In the genomic region with DNA sequence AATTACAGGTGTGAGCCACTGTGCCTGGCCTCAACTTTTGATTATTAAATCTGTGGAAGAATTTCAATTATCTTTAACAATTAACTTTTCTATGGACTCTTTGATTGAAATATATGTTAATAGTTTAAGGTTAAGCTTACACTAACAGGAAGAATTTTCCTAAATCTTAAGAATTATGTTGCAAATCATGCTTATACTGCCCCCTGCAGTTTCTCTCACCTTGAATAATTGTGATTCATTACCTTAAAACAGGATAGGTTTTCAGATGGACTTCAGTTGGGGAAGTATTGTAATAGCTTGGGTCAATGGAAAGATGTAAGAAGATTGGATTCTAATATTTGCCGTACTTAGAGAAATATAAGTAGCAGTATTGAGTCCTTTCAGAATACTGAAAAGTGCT, we compare ENCODE assay signal across 7 cellular contexts.
A peak's percentile ranks its signal among the peaks of the same experiment; 100 is the strongest.
DNase-seq lines count a peak whose midpoint lies in the region; ATAC-seq and TF ChIP-seq lines count a peak whose summit lies in the region.
"Not testable (repeated sequence)": the region's sequence is repeated elsewhere in the genome, so short reads cannot be mapped to it uniquely, and the experiment has no call there.

No MANE protein-coding gene starts in this region.

- H3K27me3 ChIP-seq in CD8-positive, alpha-beta T cell (ENCODE audit: insufficient read depth, low read length); HCT116 (ENCODE audit: insufficient read depth, low read length); gastroesophageal sphincter: not testable (repeated sequence)

- not testable (repeated sequence) for TF ChIP-seq EP300 in gastroesophageal sphincter (IDR thresholded peaks at IDR 0.05)

- POLR2A ChIA-PET in CD8-positive, alpha-beta T cell (lab: Charles Lee); HCT116 (lab: Charles Lee); activated CD4-positive, alpha-beta T cell treated with anti-CD3 and anti-CD28 coated beads, Interleukin-2, amount 10 ng/mL, durations not matched to agents 7 days and 5 days (lab: Charles Lee): not testable (repeated sequence)

- not testable (repeated sequence) for H3K36me3 ChIP-seq in CD8-positive, alpha-beta T cell (ENCODE audit: insufficient read depth, low read length); HCT116 (ENCODE audit: control insufficient read depth in 1 of 2, insufficient read depth in 2 of 2, low read length in 2 of 2); gastroesophageal sphincter

- H3K27me3 Mint-ChIP-seq in CD8-positive, alpha-beta T cell (ENCODE audit: low read depth), result peaks cover 25% of the 10 kb centered on the region
- peaks cover 42% of the 10 kb centered on the region for H3K27me3 Mint-ChIP-seq in activated CD4-positive, alpha-beta T cell treated with anti-CD3 and anti-CD28 coated beads, Interleukin-2, amount 10 ng/mL, durations not matched to agents 7 days and 5 days
- peaks cover 19% of the 10 kb centered on the region for H3K27me3 Mint-ChIP-seq in chondrocyte (ENCODE audit: low read depth)

- H4K20me1 ChIP-seq in HCT116 (ENCODE audit: insufficient read depth), result not testable (repeated sequence)

- not testable (repeated sequence) for H3K27ac ChIP-seq in CD8-positive, alpha-beta T cell (ENCODE audit: low read depth, low read length); HCT116 (ENCODE audit: low read depth, low read length); gastroesophageal sphincter

- not testable (repeated sequence) for H3K9me3 ChIP-seq in CD8-positive, alpha-beta T cell (ENCODE audit: low read length); HCT116 (ENCODE audit: control insufficient read depth in 1 of 2, insufficient read depth in 1 of 2, low read depth in 1 of 2, low read length in 2 of 2); gastroesophageal sphincter

- not testable (repeated sequence) for DNase-seq in CD8-positive, alpha-beta T cell; HCT116 (ENCODE audit: low read depth, low spot score); chondrocyte (ENCODE audit: low spot score)
- DNase-seq in NCI-H2196 (lab: John Stamatoyannopoulos, UW; ENCODE audit: unreplicated experiment), result peak; percentile 3
- peak; percentile 33 for DNase-seq in activated CD4-positive, alpha-beta T cell treated with anti-CD3 and anti-CD28 coated beads, Interleukin-2, amount 10 ng/mL, durations not matched to agents 7 days and 5 days
- DNase-seq in myocyte (ENCODE audit: low read depth), result peak; percentile 0

- peak; percentile 22; the same call in 1 of the 2 replicates for TF ChIP-seq RAD21 in HCT116 (IDR thresholded peaks at IDR 0.05; ENCODE audit: low read depth)

- not testable (repeated sequence) for H3K4me2 ChIP-seq in HCT116 (ENCODE audit: low read length)

- H3K79me2 ChIP-seq in HCT116 (ENCODE audit: insufficient read depth, low read length), result not testable (repeated sequence)

- WGBS in gastroesophageal sphincter (ENCODE audit: low coverage in 1 of 2), 2 donors, result 59 to 75% methylated on average over 1 of the region's 1 CpG

- H3K4me1 ChIP-seq in CD8-positive, alpha-beta T cell (ENCODE audit: insufficient read depth, low read length); HCT116 (ENCODE audit: control insufficient read depth in 1 of 2, insufficient read depth in 2 of 2, low read length in 2 of 2); gastroesophageal sphincter: not testable (repeated sequence)

- not testable (repeated sequence) for BruUV-seq in HCT116 (replicated peaks; lab: Mats Ljungman, UMichigan)

- not testable (repeated sequence) for TF ChIP-seq POLR2A in HCT116 (IDR thresholded peaks at IDR 0.05; ENCODE audit: borderline replicate concordance, extremely low read depth, insufficient read depth, insufficient read length); gastroesophageal sphincter (IDR thresholded peaks at IDR 0.05)

- not testable (repeated sequence) for ATAC-seq in CD8-positive, alpha-beta T cell; gastroesophageal sphincter
- peak; percentile 52; the same call in 1 of the 2 replicates for ATAC-seq in HCT116

- not testable (repeated sequence) for H3K4me1 Mint-ChIP-seq in CD8-positive, alpha-beta T cell (ENCODE audit: low read depth); activated CD4-positive, alpha-beta T cell treated with anti-CD3 and anti-CD28 coated beads, Interleukin-2, amount 10 ng/mL, durations not matched to agents 7 days and 5 days; chondrocyte (ENCODE audit: low read depth)

- H3K9me3 Mint-ChIP-seq in CD8-positive, alpha-beta T cell; activated CD4-positive, alpha-beta T cell treated with anti-CD3 and anti-CD28 coated beads, Interleukin-2, amount 10 ng/mL, durations not matched to agents 7 days and 5 days; chondrocyte (ENCODE audit: low read depth): not testable (repeated sequence)

- intact Hi-C loops in CD8-positive, alpha-beta T cell (cut with DNase I, micrococcal nuclease); HCT116 (cut with micrococcal nuclease): not testable (repeated sequence)

- not testable (repeated sequence) for H2AFZ ChIP-seq in HCT116 (ENCODE audit: low read depth, low read length, poor library complexity, severe bottlenecking)

- H3K9me2 ChIP-seq in HCT116 (ENCODE audit: insufficient read depth), result not testable (repeated sequence)

- H3K9ac ChIP-seq in HCT116 (ENCODE audit: low read length), result not testable (repeated sequence)

- CTCF ChIA-PET in CD8-positive, alpha-beta T cell (lab: Charles Lee); HCT116 (lab: Charles Lee); activated CD4-positive, alpha-beta T cell treated with anti-CD3 and anti-CD28 coated beads, Interleukin-2, amount 10 ng/mL, durations not matched to agents 7 days and 5 days (lab: Charles Lee): not testable (repeated sequence)

- H3K36me3 Mint-ChIP-seq in CD8-positive, alpha-beta T cell; activated CD4-positive, alpha-beta T cell treated with anti-CD3 and anti-CD28 coated beads, Interleukin-2, amount 10 ng/mL, durations not matched to agents 7 days and 5 days (ENCODE audit: low read depth); chondrocyte (ENCODE audit: low read depth): not testable (repeated sequence)

- H3K4me3 ChIP-seq in CD8-positive, alpha-beta T cell (ENCODE audit: low read depth, low read length); HCT116 (replicated peaks in 1 of 2; ENCODE audit: low read depth in 1 of 2, low read length in 2 of 2); gastroesophageal sphincter: not testable (repeated sequence)

- not testable (repeated sequence) for H3K27ac Mint-ChIP-seq in CD8-positive, alpha-beta T cell; activated CD4-positive, alpha-beta T cell treated with anti-CD3 and anti-CD28 coated beads, Interleukin-2, amount 10 ng/mL, durations not matched to agents 7 days and 5 days; chondrocyte (ENCODE audit: unreplicated experiment)

- RAD21 ChIA-PET in HCT116 (lab: Charles Lee; ENCODE audit: low non-redundant PET in 1 of 2, low total read pairs in 2 of 2, uncharacterized antibody in 2 of 2, unreplicated experiment in 2 of 2), result not testable (repeated sequence)

- not testable (repeated sequence) for H3K4me3 Mint-ChIP-seq in CD8-positive, alpha-beta T cell; activated CD4-positive, alpha-beta T cell treated with anti-CD3 and anti-CD28 coated beads, Interleukin-2, amount 10 ng/mL, durations not matched to agents 7 days and 5 days; chondrocyte (ENCODE audit: unreplicated experiment)

- peak; percentile 33 for TF ChIP-seq CTCF in CD8-positive, alpha-beta T cell (IDR thresholded peaks at IDR 0.05)
- TF ChIP-seq CTCF in HCT116 (IDR thresholded peaks at IDR 0.05 in 2 of 3, conservative IDR thresholded peaks at IDR 0.05 in 1 of 3; ENCODE audit: borderline replicate concordance in 1 of 3, insufficient read depth in 1 of 3, low read depth in 2 of 3, low read length in 2 of 3), result peak in 2 of 3 experiments; percentile 10 to 35; a peak in 3 of 6 replicates
- peak; percentile 73 for TF ChIP-seq CTCF in chondrocyte (IDR thresholded peaks at IDR 0.05)
- TF ChIP-seq CTCF in gastroesophageal sphincter (IDR thresholded peaks at IDR 0.05), result peak in 3 of 4 experiments; percentile 16 to 44 (median 17)

Comparison
In these comparisons a context has a peak if more than half of its experiments do, and no peak if none do; other contexts are left out.
1. CTCF ChIP-seq: peak in every context shown above with its lines; median percentile 73 in chondrocyte; 33 in CD8-positive, alpha-beta T cell; 22 in HCT116; 17 in gastroesophageal sphincter.